In the genomic region with DNA sequence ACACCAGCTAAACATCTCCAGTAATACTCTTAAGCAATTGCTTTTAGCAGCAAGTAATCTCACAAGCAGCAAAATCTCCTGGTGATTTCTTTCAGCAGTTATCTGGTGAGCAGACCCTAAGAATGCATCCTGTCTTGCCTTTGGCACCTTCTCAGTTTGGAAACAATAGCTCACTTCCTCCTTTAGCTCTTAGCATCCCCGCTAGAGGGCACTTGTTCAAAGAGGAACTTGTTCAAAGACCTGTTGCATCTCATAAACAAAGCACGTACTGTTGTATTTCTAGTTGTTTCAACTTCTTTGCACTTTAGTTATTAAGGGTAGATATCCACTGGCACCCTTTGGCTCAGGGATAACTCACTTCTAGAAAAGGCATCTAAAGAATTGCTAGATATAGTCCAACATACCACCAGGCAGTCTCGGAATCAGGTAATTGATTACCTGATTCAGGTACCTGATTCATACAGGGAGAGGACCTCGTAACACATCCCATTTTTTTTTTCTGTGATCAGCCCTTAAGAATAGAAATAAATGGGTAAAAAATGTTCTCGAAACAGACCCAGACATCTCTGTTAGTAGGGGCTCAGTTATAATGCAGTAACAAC, we compare ENCODE assay signal across 9 cellular contexts.
DNase-seq lines count a peak whose midpoint lies in the region; TF ChIP-seq lines count a peak whose summit lies in the region.
"Had no signal": no experiment of that assay in that cellular context is flagged by ENCODE, and none has a peak within 500 bp of the region (broad histone marks: within the 10 kb centered on the region; RNA-seq: fewer than 3 reads in every experiment).

No MANE protein-coding gene starts in this region.

- H3K27ac Mint-ChIP-seq in HFFc6: no peak overlapping the region
- no peak overlapping the region for H3K27ac Mint-ChIP-seq in neural progenitor cell
- H3K27ac Mint-ChIP-seq in activated T-helper 2 cell treated with anti-CD3 and anti-CD28 coated beads, Interferon-gamma antibody, Interleukin-2, Interleukin-4, amounts not matched to agents 10 μg/mL and 5 μg/mL and 100 μg/mL, durations not matched to agents 14 hours and 24 hours and 36 hours: no peak overlapping the region

- intact Hi-C loops in activated T-helper 2 cell treated with anti-CD3 and anti-CD28 coated beads, Interferon-gamma antibody, Interleukin-2, Interleukin-4, amounts not matched to agents 10 μg/mL and 5 μg/mL and 100 μg/mL, durations not matched to agents 14 hours and 24 hours and 36 hours (cut with micrococcal nuclease): loop anchor here (5.0 kb wide), 2 partner anchors 195 to 275 kb away; no protein-coding TSS in a partner anchor

- H3K36me3 Mint-ChIP-seq in HFFc6 (ENCODE audit: low read depth) (no peaks in the 10 kb centered on the region), neural progenitor cell (no peaks in the 10 kb centered on the region)
- H3K36me3 Mint-ChIP-seq in activated T-helper 2 cell treated with anti-CD3 and anti-CD28 coated beads, Interferon-gamma antibody, Interleukin-2, Interleukin-4, amounts not matched to agents 10 μg/mL and 5 μg/mL and 100 μg/mL, durations not matched to agents 14 hours and 24 hours and 36 hours (ENCODE audit: low read depth): no peaks in the 10 kb centered on the region

- H2AFZ ChIP-seq in MM.1S (ENCODE audit: low read length): peak overlapping the region; percentile 67
- H2AFZ ChIP-seq in fibroblast of lung (ENCODE audit: low read length): no peak overlapping the region
- peak overlapping the region; percentile 54 for H2AFZ ChIP-seq in neural progenitor cell (replicated peaks)

- peaks cover 2% of the 10 kb centered on the region; the same call in 1 of the 2 replicates for H3K27me3 Mint-ChIP-seq in HFFc6 (ENCODE audit: insufficient read depth)
- peaks cover 2% of the 10 kb centered on the region for H3K27me3 Mint-ChIP-seq in neural progenitor cell (ENCODE audit: insufficient read depth, low read depth)
- H3K27me3 Mint-ChIP-seq in activated T-helper 2 cell treated with anti-CD3 and anti-CD28 coated beads, Interferon-gamma antibody, Interleukin-2, Interleukin-4, amounts not matched to agents 10 μg/mL and 5 μg/mL and 100 μg/mL, durations not matched to agents 14 hours and 24 hours and 36 hours (ENCODE audit: low read depth): peaks cover 24% of the 10 kb centered on the region

- no peaks in the 10 kb centered on the region for H3F3A ChIP-seq in MM.1S (ENCODE audit: insufficient read depth, low read length)
- H3F3A ChIP-seq in neural progenitor cell (ENCODE audit: low read depth): no peaks in the 10 kb centered on the region

- no peaks in the 10 kb centered on the region for H3K9me3 ChIP-seq in MM.1S (replicated peaks; ENCODE audit: insufficient read depth, low read length)
- no peaks in the 10 kb centered on the region for H3K9me3 ChIP-seq in fibroblast of lung (ENCODE audit: control insufficient read depth, insufficient read depth, low read depth, low read length)
- no peaks in the 10 kb centered on the region for H3K9me3 ChIP-seq in neural progenitor cell (ENCODE audit: low read depth)

- no peaks in the 10 kb centered on the region for H3K9me2 ChIP-seq in MM.1S (replicated peaks; ENCODE audit: insufficient read depth, low read length)

- H3K36me3 ChIP-seq in MM.1S (replicated peaks; ENCODE audit: insufficient read depth, low read length) (no peaks in the 10 kb centered on the region), fibroblast of lung (ENCODE audit: control insufficient read depth, insufficient read depth, low read length) (no peaks in the 10 kb centered on the region), neural progenitor cell (no peaks in the 10 kb centered on the region)

- H3K27ac ChIP-seq in MM.1S (ENCODE audit: low read length) (no peak overlapping the region), VCaP (no peak overlapping the region), fibroblast of lung (ENCODE audit: insufficient read depth, low read length) (no peak overlapping the region), neural progenitor cell (no peak overlapping the region)

- peak overlapping the region; percentile 30; the same call in 1 of the 2 replicates for H3K4me2 ChIP-seq in MM.1S (ENCODE audit: low read depth, low read length)
- no peak overlapping the region for H3K4me2 ChIP-seq in fibroblast of lung (ENCODE audit: extremely low read depth, insufficient read depth, low read length)
- H3K4me2 ChIP-seq in neural progenitor cell: no peak overlapping the region

- H3K79me2 ChIP-seq in MM.1S (ENCODE audit: low read length) (no peaks in the 10 kb centered on the region), fibroblast of lung (ENCODE audit: control insufficient read depth, insufficient read depth, low read length) (no peaks in the 10 kb centered on the region), neural progenitor cell (ENCODE audit: low read depth) (no peaks in the 10 kb centered on the region)

- TF ChIP-seq CTCF in GM12874 (IDR thresholded peaks at IDR 0.05; ENCODE audit: insufficient read depth, low read depth, low read length) (peak; percentile 69), HFFc6 (IDR thresholded peaks at IDR 0.05) (peak; percentile 84), MM.1S (IDR thresholded peaks at IDR 0.05; ENCODE audit: low read length) (peak; percentile 85), VCaP (conservative IDR thresholded peaks at IDR 0.05) (peak; percentile 86), fibroblast of lung (conservative IDR thresholded peaks at IDR 0.05 in 1 of 2, IDR thresholded peaks at IDR 0.05 in 1 of 2; ENCODE audit: low read depth in 1 of 2, low read length in 2 of 2) (peak; percentile 66 to 85), neural progenitor cell (IDR thresholded peaks at IDR 0.05) (peak; percentile 80)

- H3K4me3 Mint-ChIP-seq in HFFc6 (no peak overlapping the region), neural progenitor cell (no peak overlapping the region)
- no peak overlapping the region for H3K4me3 Mint-ChIP-seq in activated T-helper 2 cell treated with anti-CD3 and anti-CD28 coated beads, Interferon-gamma antibody, Interleukin-2, Interleukin-4, amounts not matched to agents 10 μg/mL and 5 μg/mL and 100 μg/mL, durations not matched to agents 14 hours and 24 hours and 36 hours (ENCODE audit: low read depth)

- 0 out of 2 replicates have a peak, but pooled peaks cover 5% of the 10 kb centered on the region for H3K4me1 Mint-ChIP-seq in HFFc6 (ENCODE audit: low read depth)
- H3K4me1 Mint-ChIP-seq in neural progenitor cell: no peaks in the 10 kb centered on the region
- peaks cover 4% of the 10 kb centered on the region for H3K4me1 Mint-ChIP-seq in activated T-helper 2 cell treated with anti-CD3 and anti-CD28 coated beads, Interferon-gamma antibody, Interleukin-2, Interleukin-4, amounts not matched to agents 10 μg/mL and 5 μg/mL and 100 μg/mL, durations not matched to agents 14 hours and 24 hours and 36 hours (ENCODE audit: low read depth)

- no peaks in the 10 kb centered on the region for H4K20me1 ChIP-seq in MM.1S (ENCODE audit: insufficient read depth, low read length)
- no peaks in the 10 kb centered on the region for H4K20me1 ChIP-seq in fibroblast of lung (ENCODE audit: control insufficient read depth, extremely low read depth, insufficient read depth, low read length)
- H4K20me1 ChIP-seq in neural progenitor cell (ENCODE audit: low read depth): no peaks in the 10 kb centered on the region

- DNase-seq in AG20443 (ENCODE audit: low spot score): peak; percentile 62
- peak; percentile 67 for DNase-seq in HFFc6
- DNase-seq in MM.1S: peak; percentile 83
- peak; percentile 69 to 75 for DNase-seq in fibroblast of lung (ENCODE audit: low read depth in 2 of 2)
- peak; percentile 85 for DNase-seq in neural progenitor cell (ENCODE audit: low spot score)
- no peak for DNase-seq in activated T-helper 2 cell treated with anti-CD3 and anti-CD28 coated beads, Interferon-gamma antibody, Interleukin-2, Interleukin-4, amounts not matched to agents 10 μg/mL and 5 μg/mL and 100 μg/mL, durations not matched to agents 14 hours and 24 hours and 36 hours (ENCODE audit: low spot score)

- no peak overlapping the region for H3K4me3 ChIP-seq in MM.1S (ENCODE audit: low read length)
- H3K4me3 ChIP-seq in fibroblast of lung (replicated peaks in 1 of 4; ENCODE audit: control extremely low read depth in 1 of 4, insufficient read depth in 1 of 4, low read depth in 3 of 4, low read length in 4 of 4): no peak overlapping the region
- H3K4me3 ChIP-seq in neural progenitor cell: no peak overlapping the region
- H3K4me3 ChIP-seq: SK-N-MC had no signal

- H3K27me3 ChIP-seq in MM.1S (replicated peaks; ENCODE audit: insufficient read depth, low read length) (no peaks in the 10 kb centered on the region), fibroblast of lung (ENCODE audit: control insufficient read depth, insufficient read depth, low read length) (no peaks in the 10 kb centered on the region), neural progenitor cell (no peaks in the 10 kb centered on the region)

- no peak overlapping the region for H3K9ac ChIP-seq in MM.1S (ENCODE audit: low read length)
- H3K9ac ChIP-seq in fibroblast of lung (ENCODE audit: insufficient read depth, low read length): no peak overlapping the region
- H3K9ac ChIP-seq in neural progenitor cell: no peak overlapping the region

- H3K9me3 Mint-ChIP-seq in HFFc6 (no peaks in the 10 kb centered on the region), neural progenitor cell (peaks cover 3% of the 10 kb centered on the region)
- H3K9me3 Mint-ChIP-seq in activated T-helper 2 cell treated with anti-CD3 and anti-CD28 coated beads, Interferon-gamma antibody, Interleukin-2, Interleukin-4, amounts not matched to agents 10 μg/mL and 5 μg/mL and 100 μg/mL, durations not matched to agents 14 hours and 24 hours and 36 hours: peaks cover 4% of the 10 kb centered on the region

- H3K4me1 ChIP-seq in MM.1S (ENCODE audit: low read length) (no peaks in the 10 kb centered on the region), fibroblast of lung (ENCODE audit: control insufficient read depth, extremely low read depth, insufficient read depth, low read length) (no peaks in the 10 kb centered on the region), neural progenitor cell (no peaks in the 10 kb centered on the region)
